In the genomic region with DNA sequence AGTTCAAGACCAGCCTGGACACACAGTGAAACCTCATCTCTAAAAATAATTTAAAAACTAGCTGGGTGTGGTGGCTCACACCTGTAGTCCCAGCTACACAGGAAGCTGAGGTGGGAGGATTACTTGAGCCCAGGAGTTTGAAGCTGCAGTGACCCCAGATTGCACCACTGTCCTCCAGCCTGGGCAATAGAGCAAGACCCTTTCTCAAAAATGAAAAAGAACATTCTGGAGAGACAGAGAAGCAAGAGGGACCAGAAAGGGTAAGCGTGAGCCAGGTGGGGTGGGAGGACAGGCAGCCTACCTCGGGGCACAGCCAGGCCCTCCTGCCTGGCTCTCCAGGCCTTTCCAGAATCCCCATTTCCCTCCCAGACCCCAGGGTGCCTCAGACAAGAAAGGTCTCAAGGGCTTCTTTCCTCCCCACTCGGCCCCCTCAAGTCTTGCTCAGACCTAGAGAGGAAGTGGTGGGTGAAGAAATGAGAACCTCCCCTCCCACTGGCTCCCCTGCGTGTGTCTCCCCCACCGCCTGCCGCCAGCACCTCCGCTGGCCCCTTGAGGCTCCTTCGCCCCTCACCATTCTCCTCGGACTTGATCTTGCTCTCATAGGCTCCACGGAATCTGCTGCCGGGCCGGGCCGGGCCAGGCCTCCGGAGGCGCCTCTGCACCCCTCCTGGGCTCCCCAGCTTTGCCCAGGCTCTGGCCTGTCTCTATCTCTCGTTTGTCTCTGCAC, we compare ENCODE assay signal across 1 cellular context.
A peak's percentile ranks its signal among the peaks of the same experiment; 100 is the strongest.
TF ChIP-seq lines count a peak whose summit lies in the region.

No MANE protein-coding gene starts in this region.

TF ChIP-seq in H1, 55 proteins besides CTCF, POLR2A, EP300 and RAD21:
- TF ChIP-seq POLR2AphosphoS5 (IDR thresholded peaks at IDR 0.05; ENCODE audit: low read depth, low read length) = peak; percentile 59; the same call in 1 of the 2 replicates
- TF ChIP-seq EGR1 (IDR thresholded peaks at IDR 0.05; ENCODE audit: borderline replicate concordance, low read depth, low read length) = no peak
